In the genomic region with DNA sequence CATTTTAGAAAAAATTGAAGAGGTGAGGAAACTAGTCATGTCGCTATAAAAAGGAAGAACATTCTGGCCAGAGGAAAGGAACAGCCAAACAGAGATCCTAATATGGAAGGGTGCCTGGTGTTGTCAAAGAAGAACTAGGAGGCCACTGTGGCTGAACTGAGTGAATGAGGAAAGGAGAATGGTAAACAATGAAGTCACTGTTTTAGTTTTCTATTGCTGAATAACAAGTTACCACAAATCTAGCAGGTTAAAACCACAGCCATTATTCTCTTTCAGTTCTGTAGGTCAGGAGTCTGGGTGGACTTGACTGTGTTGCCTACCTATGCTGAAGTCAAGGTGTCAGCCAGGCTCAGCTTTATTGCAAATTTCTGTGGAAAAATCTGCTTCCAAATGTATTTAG, we compare ENCODE assay signal across 1 cellular context.
A peak's percentile ranks its signal among the peaks of the same experiment; 100 is the strongest.
TF ChIP-seq lines count a peak whose summit lies in the region.

No MANE protein-coding gene starts in this region.

TF ChIP-seq in GM12878, 131 proteins besides CTCF, POLR2A, EP300 and RAD21 (continued from another document):
- TF ChIP-seq MTA2 (IDR thresholded peaks at IDR 0.05; ENCODE audit: low read depth) (peak; percentile 72), NBN (IDR thresholded peaks at IDR 0.05) (no peak), TCF7 (IDR thresholded peaks at IDR 0.05; ENCODE audit: borderline replicate concordance) (no peak), TBL1XR1 (IDR thresholded peaks at IDR 0.05; ENCODE audit: low read depth, low read length) (no peak), IKZF2 (IDR thresholded peaks at IDR 0.05) (peak; percentile 55 to 70; a peak in 3 of 4 replicates), NFIC (IDR thresholded peaks at IDR 0.05; ENCODE audit: low read depth, low read length) (no peak), RCOR1 (conservative IDR thresholded peaks at IDR 0.05; ENCODE audit: low read depth, low read length) (no peak), ZNF207 (IDR thresholded peaks at IDR 0.05; ENCODE audit: borderline replicate concordance) (no peak), CHD2 (IDR thresholded peaks at IDR 0.05; ENCODE audit: borderline replicate concordance, low read depth, low read length) (no peak), STAT3 (IDR thresholded peaks at IDR 0.05; ENCODE audit: low read depth, low read length) (no peak), RUNX3 (IDR thresholded peaks at IDR 0.05; ENCODE audit: low read length) (peak; percentile 77), BACH1 (IDR thresholded peaks at IDR 0.05; ENCODE audit: borderline replicate concordance) (0 out of 2 replicates have a peak, but pooled peaks have one; percentile 32), MXI1 (IDR thresholded peaks at IDR 0.05; ENCODE audit: low read depth, low read length) (no peak), FOXM1 (IDR thresholded peaks at IDR 0.05; ENCODE audit: low read depth, low read length) (no peak), DPF2 (IDR thresholded peaks at IDR 0.05) (0 out of 2 replicates have a peak, but pooled peaks have one; percentile 29)
- TF ChIP-seq, protein P1, sequence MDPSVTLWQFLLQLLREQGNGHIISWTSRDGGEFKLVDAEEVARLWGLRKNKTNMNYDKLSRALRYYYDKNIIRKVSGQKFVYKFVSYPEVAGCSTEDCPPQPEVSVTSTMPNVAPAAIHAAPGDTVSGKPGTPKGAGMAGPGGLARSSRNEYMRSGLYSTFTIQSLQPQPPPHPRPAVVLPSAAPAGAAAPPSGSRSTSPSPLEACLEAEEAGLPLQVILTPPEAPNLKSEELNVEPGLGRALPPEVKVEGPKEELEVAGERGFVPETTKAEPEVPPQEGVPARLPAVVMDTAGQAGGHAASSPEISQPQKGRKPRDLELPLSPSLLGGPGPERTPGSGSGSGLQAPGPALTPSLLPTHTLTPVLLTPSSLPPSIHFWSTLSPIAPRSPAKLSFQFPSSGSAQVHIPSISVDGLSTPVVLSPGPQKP (IDR thresholded peaks at IDR 0.05; ENCODE audit: low read depth, low read length): no peak
- TF ChIP-seq, protein P2, sequence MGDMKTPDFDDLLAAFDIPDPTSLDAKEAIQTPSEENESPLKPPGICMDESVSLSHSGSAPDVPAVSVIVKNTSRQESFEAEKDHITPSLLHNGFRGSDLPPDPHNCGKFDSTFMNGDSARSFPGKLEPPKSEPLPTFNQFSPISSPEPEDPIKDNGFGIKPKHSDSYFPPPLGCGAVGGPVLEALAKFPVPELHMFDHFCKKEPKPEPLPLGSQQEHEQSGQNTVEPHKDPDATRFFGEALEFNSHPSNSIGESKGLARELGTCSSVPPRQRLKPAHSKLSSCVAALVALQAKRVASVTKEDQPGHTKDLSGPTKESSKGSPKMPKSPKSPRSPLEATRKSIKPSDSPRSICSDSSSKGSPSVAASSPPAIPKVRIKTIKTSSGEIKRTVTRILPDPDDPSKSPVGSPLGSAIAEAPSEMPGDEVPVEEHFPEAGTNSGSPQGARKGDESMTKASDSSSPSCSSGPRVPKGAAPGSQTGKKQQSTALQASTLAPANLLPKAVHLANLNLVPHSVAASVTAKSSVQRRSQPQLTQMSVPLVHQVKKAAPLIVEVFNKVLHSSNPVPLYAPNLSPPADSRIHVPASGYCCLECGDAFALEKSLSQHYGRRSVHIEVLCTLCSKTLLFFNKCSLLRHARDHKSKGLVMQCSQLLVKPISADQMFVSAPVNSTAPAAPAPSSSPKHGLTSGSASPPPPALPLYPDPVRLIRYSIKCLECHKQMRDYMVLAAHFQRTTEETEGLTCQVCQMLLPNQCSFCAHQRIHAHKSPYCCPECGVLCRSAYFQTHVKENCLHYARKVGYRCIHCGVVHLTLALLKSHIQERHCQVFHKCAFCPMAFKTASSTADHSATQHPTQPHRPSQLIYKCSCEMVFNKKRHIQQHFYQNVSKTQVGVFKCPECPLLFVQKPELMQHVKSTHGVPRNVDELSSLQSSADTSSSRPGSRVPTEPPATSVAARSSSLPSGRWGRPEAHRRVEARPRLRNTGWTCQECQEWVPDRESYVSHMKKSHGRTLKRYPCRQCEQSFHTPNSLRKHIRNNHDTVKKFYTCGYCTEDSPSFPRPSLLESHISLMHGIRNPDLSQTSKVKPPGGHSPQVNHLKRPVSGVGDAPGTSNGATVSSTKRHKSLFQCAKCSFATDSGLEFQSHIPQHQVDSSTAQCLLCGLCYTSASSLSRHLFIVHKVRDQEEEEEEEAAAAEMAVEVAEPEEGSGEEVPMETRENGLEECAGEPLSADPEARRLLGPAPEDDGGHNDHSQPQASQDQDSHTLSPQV (IDR thresholded peaks at IDR 0.05): no peak
